ENCODE assay signal across 9 cellular contexts in genomic region chr4:164383187-164384181, GRCh38.
A peak's percentile ranks its signal among the peaks of the same experiment; 100 is the strongest.
DNase-seq lines count a peak whose midpoint lies in the region; ATAC-seq, FAIRE-seq and TF ChIP-seq lines count a peak whose summit lies in the region.
"Had no signal": no experiment of that assay in that cellular context is flagged by ENCODE, and none has a peak within 500 bp of the region (broad histone marks: within the 10 kb centered on the region; RNA-seq: fewer than 3 reads in every experiment).

No MANE protein-coding gene starts in this region.

- ATAC-seq in naive thymus-derived CD4-positive, alpha-beta T cell, result peak; percentile 20
- ATAC-seq in GM21529 (IDR thresholded peaks at IDR 0.05; ENCODE audit: unreplicated experiment) (no peak), GM19455 (IDR thresholded peaks at IDR 0.05; ENCODE audit: unreplicated experiment) (no peak), GM18858 (IDR thresholded peaks at IDR 0.05; ENCODE audit: unreplicated experiment) (no peak)

- no peak overlapping the region for H4K91ac ChIP-seq in H1 (replicated peaks; ENCODE audit: insufficient read length, low read length)

- peak; percentile 16 to 45; a peak in 3 of 4 replicates for TF ChIP-seq RAD21 in H1 (IDR thresholded peaks at IDR 0.05 in 1 of 2, conservative IDR thresholded peaks at IDR 0.05 in 1 of 2; ENCODE audit: low read depth in 2 of 2, low read length in 2 of 2)

- POLR2A ChIA-PET in A673 (lab: Charles Lee; ENCODE audit: low non-redundant PET), result interaction anchor here (0.6 kb wide), 1 partner anchor 54 kb away, joined by 6 read pairs; no protein-coding TSS in a partner anchor
- POLR2A ChIA-PET in H1 (lab: Charles Lee; ENCODE audit: partially characterized antibody), result no interaction called here
- POLR2A ChIA-PET in naive thymus-derived CD4-positive, alpha-beta T cell (lab: Charles Lee), result no interaction called here

- no peak overlapping the region for H3K56ac ChIP-seq in H1 (replicated peaks; ENCODE audit: insufficient read length, low read depth, low read length)

- peak overlapping the region in 4 of 10 donors; percentile 6 to 41 (median 22) for H3K4me3 Mint-ChIP-seq in naive thymus-derived CD4-positive, alpha-beta T cell

- H3K4ac ChIP-seq in H1 (replicated peaks; ENCODE audit: insufficient read length, low read depth, low read length), result no peak overlapping the region

- H3K4me2 ChIP-seq in H1 (ENCODE audit: insufficient read depth in 1 of 2, low read depth in 2 of 2, low read length in 2 of 2), result peak overlapping the region; percentile 98

- peaks cover 4% of the 10 kb centered on the region for H3K4me1 ChIP-seq in A673 (ENCODE audit: insufficient read depth, low read length, poor library complexity, severe bottlenecking)
- peaks cover 0 to 2% (median 0%) of the 10 kb centered on the region in 4 experiments; a peak in 1 of 7 replicates for H3K4me1 ChIP-seq in H1 (replicated peaks in 1 of 4; ENCODE audit: control insufficient read depth in 3 of 4, insufficient read depth in 4 of 4, low read length in 3 of 4)
- no peaks in the 10 kb centered on the region for H3K4me1 ChIP-seq in naive thymus-derived CD4-positive, alpha-beta T cell (ENCODE audit: control insufficient read depth in 2 of 2, insufficient read depth in 2 of 2, low read length in 2 of 2)

- no peak overlapping the region for H2BK120ac ChIP-seq in H1 (replicated peaks; ENCODE audit: low read depth, low read length)

- BruUV-seq in A673 (replicated peaks; lab: Mats Ljungman, UMichigan), result no TSS peak

- no peak for TF ChIP-seq POLR2A in H1 (IDR thresholded peaks at IDR 0.05; ENCODE audit: control extremely low read depth in 1 of 2, low read depth in 2 of 2, low read length in 2 of 2)

- peaks cover 12% of the 10 kb centered on the region for H3K23me2 ChIP-seq in H1 (ENCODE audit: low read depth, low read length)

- H2AK5ac ChIP-seq in H1 (ENCODE audit: low read depth, low read length), result no peak overlapping the region

- H3K79me2 ChIP-seq in H1 (ENCODE audit: control insufficient read depth in 1 of 2, insufficient read depth in 2 of 2, low read length in 2 of 2), result no peaks in the 10 kb centered on the region

- DNase-seq in A673 (ENCODE audit: low spot score) (peak; percentile 89), LHCN-M2 (ENCODE audit: low read depth) (peak; percentile 58), H1 (ENCODE audit: low read depth in 1 of 2, low spot score in 2 of 2) (peak; percentile 49 to 79), NCI-H2171 (lab: John Stamatoyannopoulos, UW) (no peak)
- DNase-seq in naive thymus-derived CD4-positive, alpha-beta T cell, result no peak

- no peaks in the 10 kb centered on the region for H3K9me3 ChIP-seq in A673 (ENCODE audit: low read depth, low read length, poor library complexity, severe bottlenecking)
- no peaks in the 10 kb centered on the region for H3K9me3 ChIP-seq in H1 (ENCODE audit: insufficient read depth in 2 of 2, low read depth in 1 of 2, low read length in 1 of 2)
- no peaks in the 10 kb centered on the region for H3K9me3 ChIP-seq in naive thymus-derived CD4-positive, alpha-beta T cell (ENCODE audit: control insufficient read depth in 2 of 3, low read length in 3 of 3)

- no peaks in the 10 kb centered on the region for H3K36me3 ChIP-seq in A673 (ENCODE audit: insufficient read depth, low read length, poor library complexity, severe bottlenecking)
- no peaks in the 10 kb centered on the region for H3K36me3 ChIP-seq in H1 (ENCODE audit: control insufficient read depth in 2 of 4, insufficient read depth in 4 of 4, low read length in 3 of 4)
- no peaks in the 10 kb centered on the region for H3K36me3 ChIP-seq in naive thymus-derived CD4-positive, alpha-beta T cell (ENCODE audit: control insufficient read depth in 2 of 3, insufficient read depth in 3 of 3, low read length in 3 of 3)

- H2AFZ ChIP-seq in H1 (ENCODE audit: low read length), result peak overlapping the region; percentile 93

- no peaks in the 10 kb centered on the region for H4K20me1 ChIP-seq in H1 (replicated peaks in 1 of 2; ENCODE audit: control insufficient read depth in 1 of 2, insufficient read depth in 2 of 2, low read length in 2 of 2)

- TF ChIP-seq EP300 in H1 (IDR thresholded peaks at IDR 0.05; ENCODE audit: borderline replicate concordance in 1 of 2, low read depth in 2 of 2, low read length in 2 of 2), result no peak

- H3K18ac ChIP-seq in H1 (ENCODE audit: extremely low read depth, low read length), result no peak overlapping the region; the same call in 1 of the 2 replicates

- H3K27me3 ChIP-seq in A673 (replicated peaks; ENCODE audit: insufficient read depth, low read depth, low read length, poor library complexity), result no peaks in the 10 kb centered on the region
- H3K27me3 ChIP-seq in H1 (replicated peaks in 1 of 4; ENCODE audit: control insufficient read depth in 3 of 4, extremely low read depth in 1 of 4, insufficient read depth in 3 of 4, low read length in 3 of 4), result peaks cover 4 to 27% (median 22%) of the 10 kb centered on the region in 4 experiments
- H3K27me3 ChIP-seq in naive thymus-derived CD4-positive, alpha-beta T cell (ENCODE audit: control insufficient read depth in 2 of 2, insufficient read depth in 2 of 2, low read length in 2 of 2), result peaks cover 0 to 5% of the 10 kb centered on the region in 2 donors

- H3K14ac ChIP-seq in H1 (ENCODE audit: insufficient read length), result no peak overlapping the region

- CTCF ChIA-PET in A673 (lab: Charles Lee), result no interaction called here
- CTCF ChIA-PET in H1 (lab: Charles Lee; ENCODE audit: partially characterized antibody), result interaction anchor here (0.6 to 1.9 kb wide), 7 partner anchors 24 to 569 kb away, joined by 3 to 7 read pairs (median 3); no protein-coding TSS in a partner anchor
- CTCF ChIA-PET in naive thymus-derived CD4-positive, alpha-beta T cell (lab: Charles Lee), result no interaction called here

- WGBS in H1 (ENCODE audit: extremely low coverage in 1 of 2, insufficient coverage in 1 of 2, insufficient read length in 1 of 2, insufficient replicate concordance in 2 of 2, low coverage in 1 of 2, low lambda C conversion rate in 2 of 2, missing lambda C conversion rate in 1 of 2), 2 experiments, result 2% methylated on average over 68 of the region's 76 CpGs; no CpG with 5 or more reads in 1 of the 2 experiments

- no peak overlapping the region for H3K27ac Mint-ChIP-seq in naive thymus-derived CD4-positive, alpha-beta T cell

- H4K8ac ChIP-seq in H1 (ENCODE audit: extremely low read depth, insufficient read depth, low read length), result 0 out of 2 replicates have a peak overlapping the region, but pooled peaks have one; percentile 58

- peak overlapping the region in 3 of 4 experiments; percentile 7 to 41 (median 13); a peak in 4 of 7 replicates for H3K9ac ChIP-seq in H1 (replicated peaks in 1 of 4; ENCODE audit: extremely low read depth in 1 of 4, low read depth in 3 of 4, low read length in 3 of 4)

- TF ChIP-seq CTCF in A673 (conservative IDR thresholded peaks at IDR 0.05; ENCODE audit: low read depth, low read length) (peak; percentile 55), H1 (IDR thresholded peaks at IDR 0.05; ENCODE audit: control extremely low read depth in 1 of 3, insufficient read depth in 1 of 3, low read depth in 1 of 3, low read length in 3 of 3) (peak; percentile 38 to 57 (median 50))

- H4K5ac ChIP-seq in H1 (ENCODE audit: insufficient read length, low read depth, low read length), result no peak overlapping the region

- H2BK20ac ChIP-seq in H1 (ENCODE audit: low read length), result 0 out of 2 replicates have a peak overlapping the region, but pooled peaks have one; percentile 28

- peaks cover 28 to 45% (median 33%) of the 10 kb centered on the region in 5 donors for H3K27me3 Mint-ChIP-seq in naive thymus-derived CD4-positive, alpha-beta T cell

- intact Hi-C loops in A673 (cut with micrococcal nuclease; ENCODE audit: unreplicated experiment), result loop anchor here (10.0 kb wide), 2 partner anchors 351 to 829 kb away; no protein-coding TSS in a partner anchor
- intact Hi-C loops in naive thymus-derived CD4-positive, alpha-beta T cell (cut with micrococcal nuclease), result no loop called here

- no peak for FAIRE-seq in H1 (lab: Jason Lieb, UNC)

- no peak overlapping the region for H2BK12ac ChIP-seq in H1 (ENCODE audit: low read depth, low read length)

- H3K79me1 ChIP-seq in H1 (ENCODE audit: low read depth, low read length), result no peaks in the 10 kb centered on the region

- peaks cover 0 to 15% (median 0%) of the 10 kb centered on the region in 11 donors for H3K9me3 Mint-ChIP-seq in naive thymus-derived CD4-positive, alpha-beta T cell

- H3K27ac ChIP-seq in A673 (ENCODE audit: low read depth, low read length, poor library complexity, severe bottlenecking), result peak overlapping the region; percentile 59
- no peak overlapping the region for H3K27ac ChIP-seq in H1 (ENCODE audit: low read depth, low read length)
- H3K27ac ChIP-seq in naive thymus-derived CD4-positive, alpha-beta T cell (ENCODE audit: low read depth, low read length), result no peak overlapping the region
- H3K27ac ChIP-seq: skin epidermis had no signal

- no peak overlapping the region for H2BK5ac ChIP-seq in H1 (ENCODE audit: low read depth, low read length)

- no peaks in the 10 kb centered on the region for H3K36me3 Mint-ChIP-seq in naive thymus-derived CD4-positive, alpha-beta T cell

- peak overlapping the region; percentile 75 for H3K4me3 ChIP-seq in A673 (ENCODE audit: low read depth, low read length, poor library complexity, severe bottlenecking)
- H3K4me3 ChIP-seq in H1 (ENCODE audit: extremely low read depth in 1 of 4, insufficient read depth in 2 of 4, low read depth in 3 of 4, low read length in 4 of 4), result peak overlapping the region; percentile 74 to 86 (median 80)
- no peak overlapping the region for H3K4me3 ChIP-seq in naive thymus-derived CD4-positive, alpha-beta T cell (ENCODE audit: low read length)

- no peaks in the 10 kb centered on the region for H3K4me1 Mint-ChIP-seq in naive thymus-derived CD4-positive, alpha-beta T cell

- H2BK15ac ChIP-seq in H1 (ENCODE audit: low read length), result no peak overlapping the region

- H3K23ac ChIP-seq in H1 (ENCODE audit: insufficient read length), result no peak overlapping the region

TF ChIP-seq in H1, 55 proteins besides CTCF, POLR2A, EP300 and RAD21 (continues in another document):
- no peak for TF ChIP-seq NRF1 (IDR thresholded peaks at IDR 0.05; ENCODE audit: low read depth, low read length)
- peak; percentile 89 for TF ChIP-seq KDM4A (IDR thresholded peaks at IDR 0.05; ENCODE audit: low read depth, low read length, severe bottlenecking)
- peak; percentile 54; the same call in 1 of the 2 replicates for TF ChIP-seq JUND (IDR thresholded peaks at IDR 0.05; ENCODE audit: low read length)
- peak; percentile 24 to 64; a peak in 1 of 4 replicates for TF ChIP-seq SIN3A (conservative IDR thresholded peaks at IDR 0.05 in 1 of 2, IDR thresholded peaks at IDR 0.05 in 1 of 2; ENCODE audit: low read depth in 1 of 2, low read length in 2 of 2)
- TF ChIP-seq SRF (IDR thresholded peaks at IDR 0.05; ENCODE audit: low read depth, low read length), result no peak

Comparison
In these comparisons a context has a peak if more than half of its experiments do, and no peak if none do; other contexts are left out.
1. DNase-seq: peak in A673 (single experiment), LHCN-M2 (single experiment) and H1 (2 of 2); none in naive thymus-derived CD4-positive, alpha-beta T cell (0 of 9) and NCI-H2171 (single experiment).